ENCODE assay signal across 8 cellular contexts in the genomic region with DNA sequence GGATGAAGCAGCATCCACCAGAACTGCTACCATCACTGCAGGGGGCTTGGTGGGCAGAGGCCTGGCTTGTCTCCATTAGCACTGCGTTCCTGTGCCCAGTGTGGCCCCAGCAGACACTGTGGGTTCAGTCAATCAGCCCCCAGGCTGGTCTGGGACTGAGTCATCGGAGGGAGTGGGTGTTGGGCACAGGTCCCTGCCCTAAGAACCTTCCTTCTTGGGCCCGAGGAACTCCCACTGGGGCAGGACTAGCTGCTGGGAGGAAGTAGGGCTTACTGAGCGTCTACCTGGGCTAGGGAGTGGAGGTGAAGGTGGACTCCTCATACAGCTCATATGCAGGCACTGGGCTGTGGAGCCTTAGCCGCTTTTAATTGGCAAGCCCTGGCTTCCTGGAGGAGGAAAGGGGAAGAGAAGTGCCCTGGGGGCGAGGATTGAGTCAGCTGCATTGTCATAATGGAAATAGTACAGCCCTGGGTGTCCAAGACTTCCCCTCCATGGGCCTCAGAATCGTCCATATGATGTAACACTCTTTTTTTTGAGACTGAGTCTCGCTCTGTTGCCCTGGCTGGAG. TPM values are rescaled to one million over a fixed set of nuclear protein-coding genes. Genes with fewer than 3 reads are reported as not detected.
DNase-seq lines count a peak whose midpoint lies in the region; ATAC-seq and TF ChIP-seq lines count a peak whose summit lies in the region.

No MANE protein-coding gene starts in this region.

- peak; percentile 69 for ATAC-seq in HG02610 (IDR thresholded peaks at IDR 0.05; ENCODE audit: unreplicated experiment)
- no peak for ATAC-seq in HG03439 (IDR thresholded peaks at IDR 0.05; ENCODE audit: unreplicated experiment)
- ATAC-seq in GM21528 (IDR thresholded peaks at IDR 0.05; ENCODE audit: low FRiP score, unreplicated experiment) = no peak

- no peak overlapping the region for H3K27ac Mint-ChIP-seq in neural progenitor cell

- H3K27ac ChIP-seq in SJCRH30 = no peak overlapping the region
- no peak overlapping the region for H3K27ac ChIP-seq in neural progenitor cell

- H3K4me1 ChIP-seq in SJCRH30 = peaks cover 8% of the 10 kb centered on the region; the same call in 1 of the 2 replicates
- no peaks in the 10 kb centered on the region for H3K4me1 ChIP-seq in neural progenitor cell

- no peak overlapping the region for H3K9ac ChIP-seq in neural progenitor cell

- H3K4me3 ChIP-seq in GM12864 (ENCODE audit: low read depth, low read length) (peak overlapping the region; percentile 65; the same call in 1 of the 2 replicates), SJCRH30 (no peak overlapping the region), cardiac fibroblast (replicated peaks in 1 of 2; ENCODE audit: low read depth in 2 of 2, low read length in 2 of 2) (no peak overlapping the region), neural progenitor cell (no peak overlapping the region)

- H3K4me1 Mint-ChIP-seq in neural progenitor cell = peaks cover 14% of the 10 kb centered on the region

- H3F3A ChIP-seq in neural progenitor cell (ENCODE audit: low read depth) = peaks cover 18% of the 10 kb centered on the region

- H3K27me3 ChIP-seq in SJCRH30 (no peaks in the 10 kb centered on the region), neural progenitor cell (peaks cover 46% of the 10 kb centered on the region)

- H3K9me3 ChIP-seq in SJCRH30 (replicated peaks) (no peaks in the 10 kb centered on the region), neural progenitor cell (ENCODE audit: low read depth) (no peaks in the 10 kb centered on the region)

- H3K4me2 ChIP-seq in neural progenitor cell = no peak overlapping the region

- DNase-seq in GM12864 (ENCODE audit: low read depth) (peak; percentile 82), SJCRH30 (peak; percentile 42 to 58), cardiac fibroblast (ENCODE audit: low read depth in 2 of 2) (peak; percentile 43 to 60), neural progenitor cell (ENCODE audit: low spot score) (no peak), NCI-H345 (lab: John Stamatoyannopoulos, UW) (no peak)

- no peaks in the 10 kb centered on the region for H3K9me3 Mint-ChIP-seq in neural progenitor cell

- H3K27me3 Mint-ChIP-seq in neural progenitor cell (ENCODE audit: insufficient read depth, low read depth) = peaks cover 27% of the 10 kb centered on the region

- no peak overlapping the region for H2AFZ ChIP-seq in neural progenitor cell (replicated peaks)

- H3K79me2 ChIP-seq in neural progenitor cell (ENCODE audit: low read depth) = peaks cover 7% of the 10 kb centered on the region

- H3K4me3 Mint-ChIP-seq in neural progenitor cell = peak overlapping the region; percentile 78

- H3K36me3 Mint-ChIP-seq in neural progenitor cell = peaks cover 3% of the 10 kb centered on the region

- TF ChIP-seq CTCF in GM12864 (IDR thresholded peaks at IDR 0.05; ENCODE audit: low read depth, low read length, missing control alignments) (no peak), cardiac fibroblast (IDR thresholded peaks at IDR 0.05; ENCODE audit: low read depth, low read length) (no peak), neural progenitor cell (IDR thresholded peaks at IDR 0.05) (no peak)

- no peaks in the 10 kb centered on the region for H4K20me1 ChIP-seq in neural progenitor cell (ENCODE audit: low read depth)

- H3K36me3 ChIP-seq in SJCRH30 (0 out of 2 replicates have a peak, but pooled peaks cover under 1% of the 10 kb centered on the region), neural progenitor cell (no peaks in the 10 kb centered on the region)

RNA-seq across cellular contexts. Expression of a gene that starts 1.4 kb away (rescaled TPM):
- total RNA-seq in SJCRH30 (2014; rRNA removed; shearing (Covaris generic)) = 6.1 and 7.6 TPM in 2 replicates
- total RNA-seq in neural progenitor cell (ENCODE audit: low replicate concordance) = 1.1 and 3.1 TPM in 2 replicates

RNA-seq across cellular contexts. Expression of a gene that starts 5.2 kb away (rescaled TPM):
- total RNA-seq in SJCRH30 (2014; rRNA removed; shearing (Covaris generic)) = 32.3 and 32.7 TPM in 2 replicates
- total RNA-seq in neural progenitor cell (ENCODE audit: low replicate concordance) = 21.9 and 44.9 TPM in 2 replicates

RNA-seq across cellular contexts. Expression of a gene that starts 18.7 kb away (rescaled TPM):
- total RNA-seq in SJCRH30 (2014; rRNA removed; shearing (Covaris generic)) = not detected in 2 replicates
- total RNA-seq in neural progenitor cell (ENCODE audit: low replicate concordance) = not detected in 2 replicates

RNA-seq across cellular contexts. Expression of a gene that starts 34.3 kb away (rescaled TPM):
- total RNA-seq in SJCRH30 (2014; rRNA removed; shearing (Covaris generic)) = 93.9 and 97.1 TPM in 2 replicates
- total RNA-seq in neural progenitor cell (ENCODE audit: low replicate concordance) = 45.4 and 49.2 TPM in 2 replicates

RNA-seq across cellular contexts. Expression of a gene that starts 43.5 kb away (rescaled TPM):
- 5.5 and 6.5 TPM in 2 replicates for total RNA-seq in SJCRH30 (2014; rRNA removed; shearing (Covaris generic))
- total RNA-seq in neural progenitor cell (ENCODE audit: low replicate concordance) = 4.2 and 10.1 TPM in 2 replicates

Comparison
In these comparisons a context has a peak if more than half of its experiments do, and no peak if none do; other contexts are left out.
1. DNase-seq: peak in GM12864 (single experiment), SJCRH30 (2 of 2) and cardiac fibroblast (2 of 2); none in neural progenitor cell (single experiment) and NCI-H345 (single experiment).